ENCODE assay signal across 17 cellular contexts in the genomic region with DNA sequence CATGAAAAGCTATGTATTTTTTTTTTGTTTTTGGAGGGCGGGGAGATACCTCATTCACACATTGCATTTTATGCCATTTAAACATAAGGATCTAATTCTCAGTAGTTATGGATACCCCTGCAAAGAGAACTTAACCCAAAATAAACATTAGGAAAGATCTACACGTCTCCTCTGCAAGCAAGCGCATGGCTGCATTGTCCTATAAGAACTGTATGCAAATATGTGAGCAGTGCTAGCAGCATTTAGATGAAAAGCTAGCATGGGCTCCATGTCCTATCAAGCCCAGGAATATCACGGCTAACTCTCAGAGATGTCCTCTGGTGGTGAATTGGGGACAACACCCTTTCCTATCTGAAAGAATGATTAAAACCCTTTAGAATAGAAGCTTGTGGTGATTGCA.
DNase-seq lines count a peak whose midpoint lies in the region; ATAC-seq and TF ChIP-seq lines count a peak whose summit lies in the region.
"Had no signal": no experiment of that assay in that cellular context is flagged by ENCODE, and none has a peak within 500 bp of the region (broad histone marks: within the 10 kb centered on the region; RNA-seq: fewer than 3 reads in every experiment).

No MANE protein-coding gene starts in this region.

- H3K27me3 ChIP-seq in breast epithelium (no peaks in the 10 kb centered on the region), H7 (ENCODE audit: control insufficient read depth, insufficient read depth, low read length) (no peaks in the 10 kb centered on the region)
- H3K27me3 ChIP-seq: colonic mucosa had no signal

- no peak for TF ChIP-seq POLR2A in breast epithelium (IDR thresholded peaks at IDR 0.05)

- BruUV-seq in MCF 10A (replicated peaks; lab: Mats Ljungman, UMichigan): no TSS peak

- H3K4me1 Mint-ChIP-seq in MCF 10A (ENCODE audit: insufficient read depth, unreplicated experiment): peaks cover 25% of the 10 kb centered on the region
- peaks cover 31% of the 10 kb centered on the region for H3K4me1 Mint-ChIP-seq in chondrocyte (ENCODE audit: low read depth)
- no peaks in the 10 kb centered on the region for H3K4me1 Mint-ChIP-seq in activated naive CD4-positive, alpha-beta T cell treated with anti-CD3 and anti-CD28 coated beads for 36 hours (ENCODE audit: low read depth)
- H3K4me1 Mint-ChIP-seq: activated CD4-positive, alpha-beta memory T cell treated with anti-CD3 and anti-CD28 coated beads, Interleukin-2, amount 10 ng/mL, durations not matched to agents 7 days and 5 days had no signal

- H3K4me3 ChIP-seq in breast epithelium: no peak overlapping the region
- H3K4me3 ChIP-seq in H7 (ENCODE audit: insufficient read depth, low read depth, low read length): no peak overlapping the region
- H3K4me3 ChIP-seq: colonic mucosa, heart left ventricle, tibial artery had no signal

- ATAC-seq in GM19395 (IDR thresholded peaks at IDR 0.05; ENCODE audit: unreplicated experiment) (no peak), GM21447 (IDR thresholded peaks at IDR 0.05; ENCODE audit: unreplicated experiment) (no peak)

- TF ChIP-seq CTCF in MCF 10A (IDR thresholded peaks at IDR 0.05; ENCODE audit: unreplicated experiment) (no peak), breast epithelium (IDR thresholded peaks at IDR 0.05) (no peak), chondrocyte (IDR thresholded peaks at IDR 0.05) (peak; percentile 56)

- POLR2A ChIA-PET in MCF 10A (lab: Yijun Ruan, JAX): interaction anchor here (0.9 to 1.5 kb wide), 4 partner anchors 9 to 293 kb away, joined by 3 to 5 read pairs (median 4); a partner anchor contains a TSS

- H3K36me3 ChIP-seq in breast epithelium: no peaks in the 10 kb centered on the region
- no peaks in the 10 kb centered on the region for H3K36me3 ChIP-seq in H7 (replicated peaks; ENCODE audit: control insufficient read depth, insufficient read depth, low read length)
- H3K36me3 ChIP-seq: colonic mucosa, heart left ventricle, tibial artery had no signal

- H3K27me3 Mint-ChIP-seq in MCF 10A (ENCODE audit: insufficient read depth, unreplicated experiment): no peaks in the 10 kb centered on the region
- H3K27me3 Mint-ChIP-seq in chondrocyte (ENCODE audit: low read depth): no peaks in the 10 kb centered on the region
- H3K27me3 Mint-ChIP-seq in activated naive CD4-positive, alpha-beta T cell treated with anti-CD3 and anti-CD28 coated beads for 36 hours (ENCODE audit: low read depth): peaks cover 16% of the 10 kb centered on the region
- H3K27me3 Mint-ChIP-seq: activated CD4-positive, alpha-beta memory T cell treated with anti-CD3 and anti-CD28 coated beads, Interleukin-2, amount 10 ng/mL, durations not matched to agents 7 days and 5 days had no signal

- CTCF ChIA-PET in MCF 10A (lab: Yijun Ruan, JAX): interaction anchor here (0.9 kb wide), 2 partner anchors 12 to 133 kb away, joined by 3 read pairs; no protein-coding TSS in a partner anchor
- CTCF ChIA-PET in activated naive CD4-positive, alpha-beta T cell treated with anti-CD3 and anti-CD28 coated beads for 36 hours (lab: Charles Lee): no interaction called here

- intact Hi-C loops in MCF 10A (cut with micrococcal nuclease): loop anchor here (5.0 kb wide), 1 partner anchor 271 kb away; no protein-coding TSS in a partner anchor
- intact Hi-C loops in breast epithelium (cut with DNase I; ENCODE audit: low total_unique reads): no loop called here
- intact Hi-C loops in activated naive CD4-positive, alpha-beta T cell treated with anti-CD3 and anti-CD28 coated beads for 36 hours (cut with micrococcal nuclease): no loop called here

- peaks cover 0 to 8% of the 10 kb centered on the region in 2 donors for H3K4me1 ChIP-seq in breast epithelium
- H3K4me1 ChIP-seq: colonic mucosa had no signal

- H3K9me3 Mint-ChIP-seq in MCF 10A (ENCODE audit: unreplicated experiment) (no peaks in the 10 kb centered on the region), chondrocyte (ENCODE audit: low read depth) (no peaks in the 10 kb centered on the region)
- no peaks in the 10 kb centered on the region for H3K9me3 Mint-ChIP-seq in activated naive CD4-positive, alpha-beta T cell treated with anti-CD3 and anti-CD28 coated beads for 36 hours
- H3K9me3 Mint-ChIP-seq: activated CD4-positive, alpha-beta memory T cell treated with anti-CD3 and anti-CD28 coated beads, Interleukin-2, amount 10 ng/mL, durations not matched to agents 7 days and 5 days; mesothelial cell of epicardium had no signal

- H3K4me3 Mint-ChIP-seq in MCF 10A (ENCODE audit: unreplicated experiment): no peak overlapping the region
- no peak overlapping the region for H3K4me3 Mint-ChIP-seq in chondrocyte (ENCODE audit: unreplicated experiment)
- H3K4me3 Mint-ChIP-seq in activated naive CD4-positive, alpha-beta T cell treated with anti-CD3 and anti-CD28 coated beads for 36 hours: no peak overlapping the region
- H3K4me3 Mint-ChIP-seq: activated CD4-positive, alpha-beta memory T cell treated with anti-CD3 and anti-CD28 coated beads, Interleukin-2, amount 10 ng/mL, durations not matched to agents 7 days and 5 days; mesothelial cell of epicardium had no signal

- peak overlapping the region; percentile 33 for H3K27ac Mint-ChIP-seq in MCF 10A (ENCODE audit: low read depth, unreplicated experiment)
- no peak overlapping the region for H3K27ac Mint-ChIP-seq in chondrocyte (ENCODE audit: unreplicated experiment)
- no peak overlapping the region for H3K27ac Mint-ChIP-seq in activated naive CD4-positive, alpha-beta T cell treated with anti-CD3 and anti-CD28 coated beads for 36 hours
- H3K27ac Mint-ChIP-seq: activated CD4-positive, alpha-beta memory T cell treated with anti-CD3 and anti-CD28 coated beads, Interleukin-2, amount 10 ng/mL, durations not matched to agents 7 days and 5 days had no signal

- H3K36me3 Mint-ChIP-seq in MCF 10A (ENCODE audit: insufficient read depth, unreplicated experiment) (peaks cover 2% of the 10 kb centered on the region), chondrocyte (ENCODE audit: low read depth) (no peaks in the 10 kb centered on the region)
- H3K36me3 Mint-ChIP-seq in activated naive CD4-positive, alpha-beta T cell treated with anti-CD3 and anti-CD28 coated beads for 36 hours (ENCODE audit: low read depth): no peaks in the 10 kb centered on the region
- H3K36me3 Mint-ChIP-seq: mesothelial cell of epicardium had no signal

- H3K9me3 ChIP-seq in breast epithelium: no peaks in the 10 kb centered on the region
- H3K9me3 ChIP-seq: colonic mucosa, heart left ventricle, tibial artery had no signal

- H3K27ac ChIP-seq in breast epithelium: no peak overlapping the region
- H3K27ac ChIP-seq: colonic mucosa, heart left ventricle, tibial artery had no signal

- no peak for DNase-seq in MCF 10A (ENCODE audit: unreplicated experiment)
- no peak for DNase-seq in breast epithelium (ENCODE audit: low spot score in 2 of 2)
- peak; percentile 88 for DNase-seq in NCI-H526 treated with DMSO at 0.1 percent for 48 hours (lab: John Stamatoyannopoulos, UW)
- no peak for DNase-seq in chondrocyte (ENCODE audit: low spot score)
- no peak for DNase-seq in activated naive CD4-positive, alpha-beta T cell treated with anti-CD3 and anti-CD28 coated beads for 36 hours
- DNase-seq in H7: no peak
- DNase-seq: activated CD4-positive, alpha-beta memory T cell treated with anti-CD3 and anti-CD28 coated beads, Interleukin-2, amount 10 ng/mL, durations not matched to agents 7 days and 5 days; amniotic stem cell; NK-92 treated with Interleukin-12 subunit alpha and Interleukin-12 subunit beta, amount 100 ng/mL, for 24 hours; SIG-M5; stimulated activated CD4-positive, alpha-beta T cell treated with anti-CD3 and anti-CD28 coated beads, Interleukin-4, amount 100 ng/mL, for 4 hours had no signal
